In genomic region chr9:124623966-124624734, GRCh38 we compare ENCODE assay signal across 17 cellular contexts.
"Had no signal": no experiment of that assay in that cellular context is flagged by ENCODE, and none has a peak within 500 bp of the region (broad histone marks: within the 10 kb centered on the region; RNA-seq: fewer than 3 reads in every experiment).

No MANE protein-coding gene starts in this region.

- H3K9me3 ChIP-seq: ovary, suprapubic skin, thyroid gland had no signal

- H3K4me1 ChIP-seq: foreskin keratinocyte had no signal

- ATAC-seq: foreskin keratinocyte; left colon; right cardiac atrium; stimulated activated naive CD8-positive, alpha-beta T cell treated with anti-CD3 and anti-CD28 coated beads, Interleukin-15, Interleukin-2, amounts not matched to agents 100 U/mL and 50 U/mL, for 24 hours had no signal

- H3K36me3 ChIP-seq: neural progenitor cell, ovary, suprapubic skin, thyroid gland had no signal

- H3K4me3 ChIP-seq: neural progenitor cell, ovary, smooth muscle cell, suprapubic skin, thyroid gland had no signal

- FAIRE-seq: colon, kidney, urothelium cell line had no signal

- H3K27ac ChIP-seq: foreskin keratinocyte, neural progenitor cell, ovary, suprapubic skin, thyroid gland had no signal

- DNase-seq: dermis blood vessel endothelial cell; erythroblast; kidney; left colon; naive thymus-derived CD4-positive, alpha-beta T cell; nucleus accumbens; ovary; right cardiac atrium; stimulated activated CD4-positive, alpha-beta T cell treated with anti-CD3 and anti-CD28 coated beads, Interleukin-2, amount 100 ng/mL, for 48 hours; stimulated activated naive CD8-positive, alpha-beta T cell treated with anti-CD3 and anti-CD28 coated beads, Interleukin-15, Interleukin-2, amounts not matched to agents 100 U/mL and 50 U/mL, for 24 hours; thyroid gland had no signal

- H3K27me3 ChIP-seq: foreskin keratinocyte, neural progenitor cell, ovary, suprapubic skin, thyroid gland had no signal

- H3K9ac ChIP-seq: neural progenitor cell had no signal
